ENCODE assay signal across 25 cellular contexts in genomic region chr12:93763746-93764147, GRCh38.
DNase-seq lines count a peak whose midpoint lies in the region; ATAC-seq, FAIRE-seq and TF ChIP-seq lines count a peak whose summit lies in the region.
"Had no signal": no experiment of that assay in that cellular context is flagged by ENCODE, and none has a peak within 500 bp of the region (broad histone marks: within the 10 kb centered on the region; RNA-seq: fewer than 3 reads in every experiment).

No MANE protein-coding gene starts in this region.

- H3K4me2 ChIP-seq in A549 (no peak overlapping the region), PC-9 (no peak overlapping the region)
- H3K4me2 ChIP-seq: BLaER1, KMS-11 had no signal

- peak; percentile 53 to 59 for TF ChIP-seq RAD21 in A549 (conservative IDR thresholded peaks at IDR 0.05 in 1 of 2, IDR thresholded peaks at IDR 0.05 in 1 of 2)

- no peaks in the 10 kb centered on the region for H3K36me3 ChIP-seq in RWPE2 (ENCODE audit: low read depth)
- no peaks in the 10 kb centered on the region; the same call in 1 of the 2 replicates for H3K36me3 ChIP-seq in Caco-2 (ENCODE audit: control insufficient read depth, insufficient read depth, low read length)
- no peaks in the 10 kb centered on the region for H3K36me3 ChIP-seq in PC-9 (ENCODE audit: low read depth)
- H3K36me3 ChIP-seq: BLaER1, right atrium auricular region had no signal

- H3K27me3 ChIP-seq in RWPE2 (ENCODE audit: insufficient read depth, poor library complexity, severe bottlenecking) (no peaks in the 10 kb centered on the region), Caco-2 (replicated peaks; ENCODE audit: control insufficient read depth, insufficient read depth, low read length) (no peaks in the 10 kb centered on the region), PC-9 (ENCODE audit: insufficient read depth, low read depth) (no peaks in the 10 kb centered on the region)
- H3K27me3 ChIP-seq: BLaER1, right atrium auricular region had no signal

- no peaks in the 10 kb centered on the region for H4K20me1 ChIP-seq in PC-9 (ENCODE audit: insufficient read depth)
- H4K20me1 ChIP-seq: BLaER1 had no signal

- H3F3A ChIP-seq in PC-9 (ENCODE audit: insufficient read depth, low read depth), result no peaks in the 10 kb centered on the region

- no peak overlapping the region for H3K4me3 Mint-ChIP-seq in Caco-2 (ENCODE audit: unreplicated experiment)
- H3K4me3 Mint-ChIP-seq: activated naive CD4-positive, alpha-beta T cell treated with anti-CD3 and anti-CD28 coated beads, Interleukin-2, amount 50 U/mL, for 24 hours; dendritic cell treated with granulocyte-macrophage colony-stimulating factor and Interleukin-4, amounts not matched to agents 40 ng/mL and 50 ng/mL, for 4 days; stimulated activated effector memory CD8-positive, alpha-beta T cell treated with anti-CD3 and anti-CD28 coated beads, Interleukin-12 subunit alpha, Interleukin-12 subunit beta, amount 100 ng/mL, for 72 hours had no signal

- H3K27ac ChIP-seq in A549, result 0 out of 6 replicates have a peak overlapping the region, but pooled peaks of 1 of the 2 experiments have one; percentile 1
- no peak overlapping the region for H3K27ac ChIP-seq in RWPE2 (ENCODE audit: poor library complexity, severe bottlenecking)
- H3K27ac ChIP-seq in PC-9, result no peak overlapping the region
- H3K27ac ChIP-seq: BLaER1, KMS-11, right atrium auricular region had no signal

- no peaks in the 10 kb centered on the region for H3K27me3 Mint-ChIP-seq in Caco-2 (ENCODE audit: insufficient read depth, unreplicated experiment)
- H3K27me3 Mint-ChIP-seq: activated naive CD4-positive, alpha-beta T cell treated with anti-CD3 and anti-CD28 coated beads, Interleukin-2, amount 50 U/mL, for 24 hours; dendritic cell treated with granulocyte-macrophage colony-stimulating factor and Interleukin-4, amounts not matched to agents 40 ng/mL and 50 ng/mL, for 4 days had no signal

- FAIRE-seq in A549 (lab: Jason Lieb, UNC), result no peak
- FAIRE-seq: A204.1, D721Med had no signal

- TF ChIP-seq EP300 in A549 (IDR thresholded peaks at IDR 0.05), result no peak

- POLR2A ChIA-PET in A549 (lab: Yijun Ruan, JAX), result no interaction called here
- POLR2A ChIA-PET in Caco-2 (lab: Charles Lee), result no interaction called here
- POLR2A ChIA-PET in PC-9 (lab: Charles Lee; ENCODE audit: unreplicated experiment), result no interaction called here

- peaks cover 32% of the 10 kb centered on the region for H3K4me1 Mint-ChIP-seq in Caco-2 (ENCODE audit: low read depth, unreplicated experiment)

- H3K36me3 Mint-ChIP-seq in Caco-2 (ENCODE audit: insufficient read depth, unreplicated experiment), result no peaks in the 10 kb centered on the region
- H3K36me3 Mint-ChIP-seq: activated naive CD4-positive, alpha-beta T cell treated with anti-CD3 and anti-CD28 coated beads, Interleukin-2, amount 50 U/mL, for 24 hours; brain; stimulated activated effector memory CD8-positive, alpha-beta T cell treated with anti-CD3 and anti-CD28 coated beads, Interleukin-12 subunit alpha, Interleukin-12 subunit beta, amount 100 ng/mL, for 72 hours had no signal

- H3K9me2 ChIP-seq in PC-9 (ENCODE audit: insufficient read depth), result no peaks in the 10 kb centered on the region

- H3K9me3 ChIP-seq in A549, result no peaks in the 10 kb centered on the region
- no peaks in the 10 kb centered on the region for H3K9me3 ChIP-seq in RWPE2 (ENCODE audit: severe bottlenecking)
- H3K9me3 ChIP-seq in Caco-2, result no peaks in the 10 kb centered on the region
- no peaks in the 10 kb centered on the region for H3K9me3 ChIP-seq in PC-9 (ENCODE audit: insufficient read depth, low read depth)
- H3K9me3 ChIP-seq: BLaER1, right atrium auricular region had no signal

- no peak overlapping the region for H3K27ac Mint-ChIP-seq in Caco-2 (ENCODE audit: unreplicated experiment)
- H3K27ac Mint-ChIP-seq: activated naive CD4-positive, alpha-beta T cell treated with anti-CD3 and anti-CD28 coated beads, Interleukin-2, amount 50 U/mL, for 24 hours; dendritic cell treated with granulocyte-macrophage colony-stimulating factor and Interleukin-4, amounts not matched to agents 40 ng/mL and 50 ng/mL, for 4 days; stimulated activated effector memory CD8-positive, alpha-beta T cell treated with anti-CD3 and anti-CD28 coated beads, Interleukin-12 subunit alpha, Interleukin-12 subunit beta, amount 100 ng/mL, for 72 hours had no signal

- 67% methylated on average over 3 of the region's 3 CpGs for WGBS in A549 (ENCODE audit: missing lambda C conversion rate)

- CTCF ChIA-PET in A549 (lab: Yijun Ruan, JAX) (interaction anchor here (1.6 kb wide), 1 partner anchor 190 kb away, joined by 4 read pairs; no protein-coding TSS in a partner anchor), Caco-2 (lab: Charles Lee) (interaction anchor here (0.8 kb wide), 1 partner anchor 338 kb away, joined by 3 read pairs; no protein-coding TSS in a partner anchor), PC-9 (lab: Charles Lee) (interaction anchor here (0.7 kb wide), 1 partner anchor 1778 kb away, joined by 9 read pairs; no protein-coding TSS in a partner anchor)

- H3K4me3 ChIP-seq in A549 (no peak overlapping the region), LNCaP clone FGC (ENCODE audit: low read depth, low read length) (no peak overlapping the region), RWPE2 (ENCODE audit: severe bottlenecking) (no peak overlapping the region), epithelial cell of esophagus (ENCODE audit: low read length) (no peak overlapping the region), Caco-2 (ENCODE audit: low read depth, low read length) (no peak overlapping the region), PC-9 (no peak overlapping the region)
- H3K4me3 ChIP-seq: BLaER1, right atrium auricular region had no signal

- TF ChIP-seq CTCF in A549 (IDR thresholded peaks at IDR 0.05) (peak; percentile 36; the same call in 2 of the 3 replicates), LNCaP clone FGC (IDR thresholded peaks at IDR 0.05; ENCODE audit: control insufficient read depth, extremely low read depth, insufficient read depth) (0 out of 2 replicates have a peak, but pooled peaks have one; percentile 14), RWPE2 (IDR thresholded peaks at IDR 0.05; ENCODE audit: poor library complexity, severe bottlenecking) (peak; percentile 28), epithelial cell of esophagus (IDR thresholded peaks at IDR 0.05; ENCODE audit: insufficient read depth, low read depth, low read length, missing control alignments) (peak; percentile 36), Caco-2 (IDR thresholded peaks at IDR 0.05; ENCODE audit: insufficient read depth in 1 of 2, low read depth in 1 of 2, low read length in 1 of 2, severe bottlenecking in 1 of 2, unreplicated experiment in 1 of 2) (peak in 1 of 2 experiments; percentile 22), PC-9 (conservative IDR thresholded peaks at IDR 0.05) (no peak)

- H3K4me1 ChIP-seq in A549 (peaks cover 39% of the 10 kb centered on the region), RWPE2 (ENCODE audit: insufficient read depth, poor library complexity, severe bottlenecking) (peaks cover 16% of the 10 kb centered on the region), Caco-2 (peaks cover 38% of the 10 kb centered on the region), PC-9 (replicated peaks; ENCODE audit: insufficient read depth) (no peaks in the 10 kb centered on the region)

- BruUV-seq in Caco-2 (replicated peaks; lab: Mats Ljungman, UMichigan), result no TSS peak
- BruUV-seq in PC-9 (replicated peaks; lab: Mats Ljungman, UMichigan), result no TSS peak

- H2AFZ ChIP-seq in PC-9, result no peak overlapping the region

- ATAC-seq in A549 (peak in 1 of 2 experiments; percentile 54; a peak in 3 of 6 replicates), RWPE2 (ENCODE audit: low read depth) (no peak)
- ATAC-seq: left lobe of liver; stimulated activated effector memory CD8-positive, alpha-beta T cell treated with anti-CD3 and anti-CD28 coated beads, Interleukin-12 subunit alpha, Interleukin-12 subunit beta, amount 100 ng/mL, for 72 hours had no signal

- intact Hi-C loops in Caco-2 (cut with micrococcal nuclease; ENCODE audit: unreplicated experiment) (no loop called here), PC-9 (cut with micrococcal nuclease; ENCODE audit: unreplicated experiment) (no loop called here)

- peak in 1 of 2 experiments; percentile 41 for DNase-seq in A549 (ENCODE audit: low read depth in 1 of 2, low spot score in 1 of 2)
- DNase-seq in LNCaP clone FGC (ENCODE audit: low read depth), result no peak
- DNase-seq in RWPE2 (ENCODE audit: low spot score), result no peak
- DNase-seq in epithelial cell of esophagus (ENCODE audit: low read depth), result peak; percentile 34
- no peak for DNase-seq in Caco-2
- no peak for DNase-seq in NOMO-1 (lab: John Stamatoyannopoulos, UW; ENCODE audit: unreplicated experiment in 2 of 2)
- DNase-seq in DMS79 (lab: John Stamatoyannopoulos, UW), result no peak
- no peak for DNase-seq in PC-9
- DNase-seq: activated CD4-positive, alpha-beta T cell treated with anti-CD3 and anti-CD28 coated beads, Interleukin-2, amount 50 U/mL, for 4 hours; H7; NCI-H1048; NCI-H2081; NCI-H526; RPMI8226; stimulated activated CD4-positive, alpha-beta T cell treated with anti-CD3 and anti-CD28 coated beads, Interleukin-15, amount 100 ng/mL, for 24 hours had no signal

- H3K9me3 Mint-ChIP-seq in Caco-2 (ENCODE audit: unreplicated experiment), result no peaks in the 10 kb centered on the region
- H3K9me3 Mint-ChIP-seq: activated naive CD4-positive, alpha-beta T cell treated with anti-CD3 and anti-CD28 coated beads, Interleukin-2, amount 50 U/mL, for 24 hours; brain; dendritic cell treated with granulocyte-macrophage colony-stimulating factor and Interleukin-4, amounts not matched to agents 40 ng/mL and 50 ng/mL, for 4 days; stimulated activated effector memory CD8-positive, alpha-beta T cell treated with anti-CD3 and anti-CD28 coated beads, Interleukin-12 subunit alpha, Interleukin-12 subunit beta, amount 100 ng/mL, for 72 hours had no signal

- no peak for TF ChIP-seq POLR2A in A549 (IDR thresholded peaks at IDR 0.05; ENCODE audit: low read length)

- no peaks in the 10 kb centered on the region for H3K79me2 ChIP-seq in PC-9 (ENCODE audit: low read depth)

TF ChIP-seq in A549, 52 proteins besides CTCF, POLR2A, EP300 and RAD21:
- peak; percentile 47 for TF ChIP-seq SMC3 (IDR thresholded peaks at IDR 0.05)
- TF ChIP-seq RARB (CRISPR knock-in tag; IDR thresholded peaks at IDR 0.05), result no peak
TF ChIP-seq in A549: peak in this region for 1.
